11 cellular contexts compared by ENCODE assay signal in genomic region chr17:68246271-68247028, GRCh38. TPM values are rescaled to one million over a fixed set of nuclear protein-coding genes. Genes with fewer than 3 reads are reported as not detected.
DNase-seq lines count a peak whose midpoint lies in the region; ATAC-seq and TF ChIP-seq lines count a peak whose summit lies in the region.
"Had no signal": no experiment of that assay in that cellular context is flagged by ENCODE, and none has a peak within 500 bp of the region (broad histone marks: within the 10 kb centered on the region; RNA-seq: fewer than 3 reads in every experiment).

No MANE protein-coding gene starts in this region.

- POLR2A ChIA-PET in activated CD8-positive, alpha-beta T cell treated with anti-CD3 and anti-CD28 coated beads, Interleukin-2, amount 10 ng/mL, durations not matched to agents 7 days and 5 days (lab: Charles Lee), result interaction anchor here (0.7 to 4.3 kb wide), 12 partner anchors 9 to 240 kb away, joined by 3 to 69 read pairs (median 8); partner anchors contain the start of genes ARSG and SLC16A6

- peaks cover 42% of the 10 kb centered on the region for H3K4me1 Mint-ChIP-seq in stimulated activated naive CD8-positive, alpha-beta T cell treated with anti-CD3 and anti-CD28 coated beads, Interleukin-15, Interleukin-2, amounts not matched to agents 100 ng/mL and 50 ng/mL, for 24 hours (ENCODE audit: low read depth)
- peaks cover 34% of the 10 kb centered on the region for H3K4me1 Mint-ChIP-seq in activated CD8-positive, alpha-beta T cell treated with anti-CD3 and anti-CD28 coated beads, Interleukin-2, amount 10 ng/mL, durations not matched to agents 7 days and 5 days (ENCODE audit: low read depth)

- no peaks in the 10 kb centered on the region for H3K27me3 Mint-ChIP-seq in stimulated activated naive CD8-positive, alpha-beta T cell treated with anti-CD3 and anti-CD28 coated beads, Interleukin-15, Interleukin-2, amounts not matched to agents 100 ng/mL and 50 ng/mL, for 24 hours
- no peaks in the 10 kb centered on the region for H3K27me3 Mint-ChIP-seq in activated CD8-positive, alpha-beta T cell treated with anti-CD3 and anti-CD28 coated beads, Interleukin-2, amount 10 ng/mL, durations not matched to agents 7 days and 5 days (ENCODE audit: low read depth)

- peaks cover 20% of the 10 kb centered on the region for H3K36me3 Mint-ChIP-seq in stimulated activated naive CD8-positive, alpha-beta T cell treated with anti-CD3 and anti-CD28 coated beads, Interleukin-15, Interleukin-2, amounts not matched to agents 100 ng/mL and 50 ng/mL, for 24 hours (ENCODE audit: low read depth)
- peaks cover 26% of the 10 kb centered on the region for H3K36me3 Mint-ChIP-seq in activated CD8-positive, alpha-beta T cell treated with anti-CD3 and anti-CD28 coated beads, Interleukin-2, amount 10 ng/mL, durations not matched to agents 7 days and 5 days (ENCODE audit: low read depth)

- H3K4me3 ChIP-seq in vagina, result peak overlapping the region; percentile 91 to 96

- no peaks in the 10 kb centered on the region for H3K9me3 ChIP-seq in vagina

- H3K4me3 Mint-ChIP-seq in stimulated activated naive CD8-positive, alpha-beta T cell treated with anti-CD3 and anti-CD28 coated beads, Interleukin-15, Interleukin-2, amounts not matched to agents 100 ng/mL and 50 ng/mL, for 24 hours, result peak overlapping the region; percentile 88
- H3K4me3 Mint-ChIP-seq in activated CD8-positive, alpha-beta T cell treated with anti-CD3 and anti-CD28 coated beads, Interleukin-2, amount 10 ng/mL, durations not matched to agents 7 days and 5 days, result peak overlapping the region; percentile 81

- DNase-seq in stimulated activated naive CD8-positive, alpha-beta T cell treated with anti-CD3 and anti-CD28 coated beads, Interleukin-15, Interleukin-2, amounts not matched to agents 100 U/mL and 50 U/mL, for 24 hours, result no peak
- no peak for DNase-seq in activated CD8-positive, alpha-beta T cell treated with anti-CD3 and anti-CD28 coated beads, Interleukin-2, amount 10 ng/mL, durations not matched to agents 7 days and 5 days
- DNase-seq in left lobe of liver (ENCODE audit: low spot score) (peak; percentile 47), vagina (ENCODE audit: extremely low spot score in 2 of 2) (no peak), ecto neural progenitor cell (ENCODE audit: low spot score) (no peak), LoVo (ENCODE audit: low spot score) (no peak)
- DNase-seq: DMS153, foreskin keratinocyte, NCI-H1105 treated with DMSO at 0.1 percent for 48 hours had no signal

- CTCF ChIA-PET in activated CD8-positive, alpha-beta T cell treated with anti-CD3 and anti-CD28 coated beads, Interleukin-2, amount 10 ng/mL, durations not matched to agents 7 days and 5 days (lab: Charles Lee), result interaction anchor here (0.7 to 4.1 kb wide), 8 partner anchors 11 to 225 kb away, joined by 3 to 25 read pairs (median 6); no protein-coding TSS in a partner anchor

- peak overlapping the region; percentile 97 for H3K27ac Mint-ChIP-seq in stimulated activated naive CD8-positive, alpha-beta T cell treated with anti-CD3 and anti-CD28 coated beads, Interleukin-15, Interleukin-2, amounts not matched to agents 100 ng/mL and 50 ng/mL, for 24 hours
- H3K27ac Mint-ChIP-seq in activated CD8-positive, alpha-beta T cell treated with anti-CD3 and anti-CD28 coated beads, Interleukin-2, amount 10 ng/mL, durations not matched to agents 7 days and 5 days, result peak overlapping the region; percentile 97

- no peaks in the 10 kb centered on the region for H3K9me3 Mint-ChIP-seq in stimulated activated naive CD8-positive, alpha-beta T cell treated with anti-CD3 and anti-CD28 coated beads, Interleukin-15, Interleukin-2, amounts not matched to agents 100 ng/mL and 50 ng/mL, for 24 hours
- no peaks in the 10 kb centered on the region for H3K9me3 Mint-ChIP-seq in activated CD8-positive, alpha-beta T cell treated with anti-CD3 and anti-CD28 coated beads, Interleukin-2, amount 10 ng/mL, durations not matched to agents 7 days and 5 days (ENCODE audit: insufficient read depth)

- H3K36me3 ChIP-seq in vagina, result peaks cover 0 to 8% of the 10 kb centered on the region in 2 donors

- TF ChIP-seq POLR2A in vagina (IDR thresholded peaks at IDR 0.05), result no peak

- peaks cover 23% of the 10 kb centered on the region for H3K4me1 ChIP-seq in vagina
- H3K4me1 ChIP-seq: foreskin keratinocyte had no signal

- intact Hi-C loops in vagina (cut with DNase I), result loop anchor here (5.0 kb wide), 1 partner anchor 211 kb away; the partner anchor contains the start of gene WIPI1

- ATAC-seq in stimulated activated naive CD8-positive, alpha-beta T cell treated with anti-CD3 and anti-CD28 coated beads, Interleukin-15, Interleukin-2, amounts not matched to agents 100 U/mL and 50 U/mL, for 24 hours, result no peak
- ATAC-seq in activated CD8-positive, alpha-beta T cell treated with anti-CD3 and anti-CD28 coated beads, Interleukin-2, amount 10 ng/mL, durations not matched to agents 7 days and 5 days, result no peak
- no peak for ATAC-seq in left lobe of liver
- ATAC-seq in HG02588 (IDR thresholded peaks at IDR 0.05; ENCODE audit: unreplicated experiment), result no peak

- TF ChIP-seq CTCF in vagina (IDR thresholded peaks at IDR 0.05), result no peak

- H3K27me3 ChIP-seq in vagina, result no peaks in the 10 kb centered on the region
- H3K27me3 ChIP-seq: foreskin keratinocyte had no signal

- peak overlapping the region; percentile 99 for H3K27ac ChIP-seq in vagina

RNA-seq across cellular contexts. Expression of gene AMZ2, which starts 1.4 kb away (rescaled TPM):
- 10 to 100 TPM; 79.9 to 80.0 TPM for total RNA-seq in activated CD8-positive, alpha-beta T cell treated with anti-CD3 and anti-CD28 coated beads, Interleukin-2, amount 10 ng/mL, durations not matched to agents 7 days and 5 days
- total RNA-seq in left lobe of liver (21.1 TPM), vagina (39.8 TPM)

RNA-seq across cellular contexts. Expression of gene SLC16A6, which starts 44.5 kb away (rescaled TPM):
- 1 to 10 TPM; 6.9 to 7.1 TPM for total RNA-seq in activated CD8-positive, alpha-beta T cell treated with anti-CD3 and anti-CD28 coated beads, Interleukin-2, amount 10 ng/mL, durations not matched to agents 7 days and 5 days
- total RNA-seq in left lobe of liver, result 0.40 TPM
- 2.7 TPM for total RNA-seq in vagina
- total RNA-seq: foreskin keratinocyte had no signal

RNA-seq across cellular contexts. Expression of gene ARSG, which starts 44.8 kb away (rescaled TPM):
- 10 to 100 TPM in 1 of 2 experiments, 1 to 10 TPM in 1; 9.1 to 10.7 TPM for total RNA-seq in activated CD8-positive, alpha-beta T cell treated with anti-CD3 and anti-CD28 coated beads, Interleukin-2, amount 10 ng/mL, durations not matched to agents 7 days and 5 days
- total RNA-seq in left lobe of liver (3.4 TPM), vagina (8.1 TPM)
